In genomic region chr18:77088977-77089795, GRCh38 we compare ENCODE assay signal across 12 cellular contexts. TPM values are rescaled to one million over a fixed set of nuclear protein-coding genes. Genes with fewer than 3 reads are reported as not detected.
DNase-seq lines count a peak whose midpoint lies in the region; ATAC-seq and TF ChIP-seq lines count a peak whose summit lies in the region.
"Had no signal": no experiment of that assay in that cellular context is flagged by ENCODE, and none has a peak within 500 bp of the region (broad histone marks: within the 10 kb centered on the region; RNA-seq: fewer than 3 reads in every experiment).

No MANE protein-coding gene starts in this region.

- H3K36me3 ChIP-seq in left lung, result peaks cover 0 to 17% of the 10 kb centered on the region in 2 donors
- H3K36me3 ChIP-seq in upper lobe of right lung, result peaks cover under 1% of the 10 kb centered on the region

- H3K4me1 Mint-ChIP-seq in activated T-helper 1 cell treated with anti-CD3 and anti-CD28 coated beads, Interleukin-12 subunit alpha, Interleukin-12 subunit beta, Interleukin-2, Interleukin-4 antibody, amounts not matched to agents 30 ng/mL and 10 ng/mL and 1 ng/mL, durations not matched to agents 14 hours and 24 hours and 36 hours (ENCODE audit: low read depth), result peaks cover 49% of the 10 kb centered on the region

- peaks cover 11 to 65% of the 10 kb centered on the region in 2 donors for H3K4me1 ChIP-seq in left lung
- H3K4me1 ChIP-seq in upper lobe of right lung, result peaks cover 33% of the 10 kb centered on the region

- H3K4me3 ChIP-seq in left lung (no peak overlapping the region), upper lobe of right lung (no peak overlapping the region)
- H3K4me3 ChIP-seq: K562 had no signal

- H3K4me3 Mint-ChIP-seq in activated T-helper 1 cell treated with anti-CD3 and anti-CD28 coated beads, Interleukin-12 subunit alpha, Interleukin-12 subunit beta, Interleukin-2, Interleukin-4 antibody, amounts not matched to agents 30 ng/mL and 10 ng/mL and 1 ng/mL, durations not matched to agents 14 hours and 24 hours and 36 hours, result no peak overlapping the region

- peaks cover 0 to 28% of the 10 kb centered on the region in 2 donors for H3K36me3 Mint-ChIP-seq in activated naive CD4-positive, alpha-beta T cell treated with anti-CD3 and anti-CD28 coated beads, Interleukin-2, amount 50 U/mL, for 72 hours
- H3K36me3 Mint-ChIP-seq in activated T-helper 1 cell treated with anti-CD3 and anti-CD28 coated beads, Interleukin-12 subunit alpha, Interleukin-12 subunit beta, Interleukin-2, Interleukin-4 antibody, amounts not matched to agents 30 ng/mL and 10 ng/mL and 1 ng/mL, durations not matched to agents 14 hours and 24 hours and 36 hours (ENCODE audit: low read depth), result peaks cover 33% of the 10 kb centered on the region

- peak overlapping the region in 1 of 2 donors; percentile 64 for H3K27ac ChIP-seq in left lung
- peak overlapping the region; percentile 6 for H3K27ac ChIP-seq in upper lobe of right lung

- TF ChIP-seq CTCF in left lung (IDR thresholded peaks at IDR 0.05) (no peak), upper lobe of right lung (IDR thresholded peaks at IDR 0.05) (no peak)

- intact Hi-C loops in activated T-helper 1 cell treated with anti-CD3 and anti-CD28 coated beads, Interleukin-12 subunit alpha, Interleukin-12 subunit beta, Interleukin-2, Interleukin-4 antibody, amounts not matched to agents 30 ng/mL and 10 ng/mL and 1 ng/mL, durations not matched to agents 14 hours and 24 hours and 36 hours (cut with micrococcal nuclease), result no loop called here
- intact Hi-C loops in left lung (cut with DNase I) (no loop called here), upper lobe of right lung (cut with DNase I) (no loop called here)

- H3K9me3 Mint-ChIP-seq in activated naive CD4-positive, alpha-beta T cell treated with anti-CD3 and anti-CD28 coated beads, Interleukin-2, amount 50 U/mL, for 72 hours, result peaks cover 0 to 4% of the 10 kb centered on the region in 2 donors
- no peaks in the 10 kb centered on the region for H3K9me3 Mint-ChIP-seq in activated T-helper 1 cell treated with anti-CD3 and anti-CD28 coated beads, Interleukin-12 subunit alpha, Interleukin-12 subunit beta, Interleukin-2, Interleukin-4 antibody, amounts not matched to agents 30 ng/mL and 10 ng/mL and 1 ng/mL, durations not matched to agents 14 hours and 24 hours and 36 hours

- peak overlapping the region; percentile 0 to 91 for H3K27ac Mint-ChIP-seq in activated naive CD4-positive, alpha-beta T cell treated with anti-CD3 and anti-CD28 coated beads, Interleukin-2, amount 50 U/mL, for 72 hours
- H3K27ac Mint-ChIP-seq in activated T-helper 1 cell treated with anti-CD3 and anti-CD28 coated beads, Interleukin-12 subunit alpha, Interleukin-12 subunit beta, Interleukin-2, Interleukin-4 antibody, amounts not matched to agents 30 ng/mL and 10 ng/mL and 1 ng/mL, durations not matched to agents 14 hours and 24 hours and 36 hours, result peak overlapping the region; percentile 52

- no peak for ATAC-seq in activated naive CD4-positive, alpha-beta T cell treated with anti-CD3 and anti-CD28 coated beads, Interleukin-2, amount 50 U/mL, for 72 hours
- ATAC-seq in left lung, result peak; percentile 80
- ATAC-seq in upper lobe of right lung, result peak; percentile 85
- ATAC-seq in HG03469 (IDR thresholded peaks at IDR 0.05; ENCODE audit: unreplicated experiment), result no peak
- no peak for ATAC-seq in HG02759 (IDR thresholded peaks at IDR 0.05; ENCODE audit: unreplicated experiment)
- ATAC-seq: K562 had no signal

- no peak for DNase-seq in activated naive CD4-positive, alpha-beta T cell treated with anti-CD3 and anti-CD28 coated beads, Interleukin-2, amount 50 U/mL, for 72 hours (ENCODE audit: low spot score in 2 of 2)
- DNase-seq in activated naive CD4-positive, alpha-beta T cell (lab: John Stamatoyannopoulos, UW), result no peak
- DNase-seq in activated T-helper 1 cell treated with anti-CD3 and anti-CD28 coated beads, Interleukin-12 subunit alpha, Interleukin-12 subunit beta, Interleukin-2, Interleukin-4 antibody, amounts not matched to agents 30 ng/mL and 10 ng/mL and 1 ng/mL, durations not matched to agents 14 hours and 24 hours and 36 hours (ENCODE audit: low spot score), result no peak
- no peak for DNase-seq in left lung
- DNase-seq in upper lobe of right lung, result peak; percentile 81
- DNase-seq in SKM-1 treated with dmso at 0.1 percent for 144 hours (lab: John Stamatoyannopoulos, UW; ENCODE audit: unreplicated experiment), result no peak
- DNase-seq: dorsolateral prefrontal cortex; OCI-M1; stimulated activated CD4-positive, alpha-beta T cell treated with anti-CD3 and anti-CD28 coated beads, Interleukin-2, amount 100 ng/mL, for 24 hours had no signal

- H3K27me3 ChIP-seq in left lung (no peaks in the 10 kb centered on the region), upper lobe of right lung (no peaks in the 10 kb centered on the region)
- H3K27me3 ChIP-seq: dorsolateral prefrontal cortex had no signal

- H3K9me3 ChIP-seq in left lung, result no peaks in the 10 kb centered on the region
- no peaks in the 10 kb centered on the region for H3K9me3 ChIP-seq in upper lobe of right lung

- no peaks in the 10 kb centered on the region for H3K27me3 Mint-ChIP-seq in activated T-helper 1 cell treated with anti-CD3 and anti-CD28 coated beads, Interleukin-12 subunit alpha, Interleukin-12 subunit beta, Interleukin-2, Interleukin-4 antibody, amounts not matched to agents 30 ng/mL and 10 ng/mL and 1 ng/mL, durations not matched to agents 14 hours and 24 hours and 36 hours (ENCODE audit: insufficient read depth)

RNA-seq across cellular contexts. Expression of gene MBP, which starts 43.4 kb away (rescaled TPM):
- total RNA-seq in activated naive CD4-positive, alpha-beta T cell treated with anti-CD3 and anti-CD28 coated beads, Interleukin-2, amount 50 U/mL, for 72 hours, result 10 to 100 TPM; 52.2 to 60.0 TPM
- total RNA-seq in activated T-helper 1 cell treated with anti-CD3 and anti-CD28 coated beads, Interleukin-12 subunit alpha, Interleukin-12 subunit beta, Interleukin-2, Interleukin-4 antibody, amounts not matched to agents 30 ng/mL and 10 ng/mL and 1 ng/mL, durations not matched to agents 14 hours and 24 hours and 36 hours, result 57.3 and 63.6 TPM in 2 replicates
- total RNA-seq in left lung (10 to 100 TPM; 40.5 to 56.7 TPM), upper lobe of right lung (78.9 TPM)

Comparison
In these comparisons a context has a peak if more than half of its experiments do, and no peak if none do; other contexts are left out.
1. ATAC-seq: peak in left lung (single experiment) and upper lobe of right lung (single experiment); none in activated naive CD4-positive, alpha-beta T cell treated with anti-CD3 and anti-CD28 coated beads, Interleukin-2, amount 50 U/mL, for 72 hours (0 of 2), HG03469 (single experiment) and HG02759 (single experiment).